1 cellular context compared by ENCODE assay signal in the genomic region with DNA sequence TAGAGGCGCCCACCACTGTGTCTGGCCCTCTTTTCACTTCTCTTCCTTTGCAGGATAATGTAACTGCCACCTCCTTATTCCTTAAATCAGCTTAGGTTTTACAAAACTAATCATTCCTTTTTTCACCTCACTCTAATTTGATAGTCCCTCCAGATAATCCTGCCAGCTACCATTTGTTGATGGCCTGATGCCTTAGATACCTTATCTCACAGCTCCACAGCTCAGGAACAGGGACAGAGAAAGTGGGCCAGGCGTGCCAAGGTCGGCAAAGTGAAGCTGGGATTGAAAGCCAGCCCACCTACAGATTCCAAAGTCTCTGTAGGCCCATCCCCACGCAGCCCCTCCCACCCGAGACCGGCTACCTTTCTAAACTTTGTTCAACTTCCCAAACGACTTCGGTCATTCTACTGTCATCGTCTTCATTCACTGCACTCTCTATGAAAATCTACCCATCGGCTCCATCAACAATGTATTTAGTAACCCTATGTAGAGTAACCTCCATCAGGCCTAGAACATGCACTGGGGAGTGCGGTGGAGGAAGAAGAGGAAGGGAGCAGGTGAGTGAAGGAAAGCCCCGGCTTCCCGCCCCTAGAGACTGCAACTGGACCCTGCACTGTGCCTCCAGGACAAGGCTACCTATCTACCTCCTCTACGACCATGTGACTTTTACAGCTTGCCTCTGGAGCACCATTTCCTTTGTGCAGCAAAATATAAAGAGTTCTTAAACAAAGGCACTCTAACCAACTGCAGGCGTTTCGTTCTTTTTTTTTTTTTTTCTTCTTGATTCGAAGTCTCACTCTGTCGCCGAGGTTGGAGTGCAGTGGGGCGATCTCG.
TF ChIP-seq lines count a peak whose summit lies in the region.

No MANE protein-coding gene starts in this region.

TF ChIP-seq in SK-N-SH treated with all-trans-retinoic acid at 6 μM for 48 hours, 23 proteins besides CTCF, POLR2A, EP300 and RAD21 (continued from another document):
- no peak for TF ChIP-seq ESRRG (CRISPR knock-in tag; IDR thresholded peaks at IDR 0.05)
- TF ChIP-seq, protein P1, sequence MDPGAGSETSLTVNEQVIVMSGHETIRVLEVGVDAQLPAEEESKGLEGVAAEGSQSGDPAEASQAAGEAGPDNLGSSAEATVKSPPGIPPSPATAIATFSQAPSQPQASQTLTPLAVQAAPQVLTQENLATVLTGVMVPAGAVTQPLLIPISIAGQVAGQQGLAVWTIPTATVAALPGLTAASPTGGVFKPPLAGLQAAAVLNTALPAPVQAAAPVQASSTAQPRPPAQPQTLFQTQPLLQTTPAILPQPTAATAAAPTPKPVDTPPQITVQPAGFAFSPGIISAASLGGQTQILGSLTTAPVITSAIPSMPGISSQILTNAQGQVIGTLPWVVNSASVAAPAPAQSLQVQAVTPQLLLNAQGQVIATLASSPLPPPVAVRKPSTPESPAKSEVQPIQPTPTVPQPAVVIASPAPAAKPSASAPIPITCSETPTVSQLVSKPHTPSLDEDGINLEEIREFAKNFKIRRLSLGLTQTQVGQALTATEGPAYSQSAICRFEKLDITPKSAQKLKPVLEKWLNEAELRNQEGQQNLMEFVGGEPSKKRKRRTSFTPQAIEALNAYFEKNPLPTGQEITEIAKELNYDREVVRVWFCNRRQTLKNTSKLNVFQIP (CRISPR knock-in tag; IDR thresholded peaks at IDR 0.05; ENCODE audit: borderline replicate concordance, low read depth) = no peak
- no peak for TF ChIP-seq RARB (CRISPR knock-in tag; IDR thresholded peaks at IDR 0.05)
- no peak for TF ChIP-seq ZNF70 (CRISPR knock-in tag; IDR thresholded peaks at IDR 0.05)
- no peak for TF ChIP-seq ZNF8 (CRISPR knock-in tag; IDR thresholded peaks at IDR 0.05)
- TF ChIP-seq ZNF565 (CRISPR knock-in tag; conservative IDR thresholded peaks at IDR 0.05; ENCODE audit: low read depth) = no peak
- TF ChIP-seq ISL1 (CRISPR knock-in tag; IDR thresholded peaks at IDR 0.05) = no peak
- TF ChIP-seq TSHZ2 (CRISPR knock-in tag; IDR thresholded peaks at IDR 0.05) = no peak
- no peak for TF ChIP-seq ARNTL (CRISPR knock-in tag; IDR thresholded peaks at IDR 0.05; ENCODE audit: borderline replicate concordance, low read depth)
- TF ChIP-seq GLIS3 (CRISPR knock-in tag; IDR thresholded peaks at IDR 0.05) = no peak
- TF ChIP-seq ZC3H10 (CRISPR knock-in tag; IDR thresholded peaks at IDR 0.05) = no peak
- TF ChIP-seq OSR1 (CRISPR knock-in tag; IDR thresholded peaks at IDR 0.05) = no peak
- TF ChIP-seq ZFP30 (CRISPR knock-in tag; IDR thresholded peaks at IDR 0.05) = no peak
- TF ChIP-seq PPARA (CRISPR knock-in tag; IDR thresholded peaks at IDR 0.05; ENCODE audit: borderline replicate concordance) = no peak
- no peak for TF ChIP-seq CSDC2 (CRISPR knock-in tag; IDR thresholded peaks at IDR 0.05)
- TF ChIP-seq TOX (CRISPR knock-in tag; IDR thresholded peaks at IDR 0.05; ENCODE audit: borderline replicate concordance) = no peak
- no peak for TF ChIP-seq SNAI2 (CRISPR knock-in tag; IDR thresholded peaks at IDR 0.05)
